Comparison of ENCODE assay signal across 33 cellular contexts in genomic region chrX:35886135-35886534, GRCh38. TPM values are rescaled to one million over a fixed set of nuclear protein-coding genes. Genes with fewer than 3 reads are reported as not detected.
"Had no signal": no experiment of that assay in that cellular context is flagged by ENCODE, and none has a peak within 500 bp of the region (broad histone marks: within the 10 kb centered on the region; RNA-seq: fewer than 3 reads in every experiment).

No MANE protein-coding gene starts in this region.

- H3K4me2 ChIP-seq: neural progenitor cell, smooth muscle cell had no signal

- H3K9me3 ChIP-seq: ovary, psoas muscle, spleen, suprapubic skin, testis, tibial artery, transverse colon, upper lobe of right lung, uterus had no signal

- H3K9ac ChIP-seq: neural progenitor cell, parathyroid adenoma had no signal

- H3K79me2 ChIP-seq: parathyroid adenoma had no signal

- H3K9me3 Mint-ChIP-seq: natural killer cell; neural progenitor cell; stimulated activated memory B cell treated with anti-CD40 and anti-IgM and Interleukin-4, amounts not matched to agents 10 μg/mL and 1 μg/mL and 100 μg/mL, for 72 hours; stimulated activated naive CD8-positive, alpha-beta T cell treated with anti-CD3 and anti-CD28 coated beads, Interleukin-15, amount 100 ng/mL, for 72 hours; type B pancreatic cell had no signal

- H3K36me3 ChIP-seq: neural progenitor cell, ovary, spleen, suprapubic skin, tibial artery, transverse colon, upper lobe of right lung, uterus had no signal

- DNase-seq: natural killer cell; occipital lobe; ovary; posterior cingulate gyrus; psoas muscle; right cardiac atrium; spleen; stimulated activated CD4-positive, alpha-beta T cell treated with anti-CD3 and anti-CD28 coated beads, Interleukin-12 subunit alpha, Interleukin-12 subunit beta, amount 100 ng/mL, for 4 hours; stimulated activated CD4-positive, alpha-beta T cell treated with anti-CD3 and anti-CD28 coated beads, Interleukin-1b, Interleukin-23, amount 100 ng/mL, for 48 hours; stimulated activated CD4-positive, alpha-beta T cell treated with anti-CD3 and anti-CD28 coated beads, Interleukin-4, amount 100 ng/mL, for 1 hour; stimulated activated CD4-positive, alpha-beta T cell treated with anti-CD3 and anti-CD28 coated beads, Interleukin-4, amount 100 ng/mL, for 4 hours; stimulated activated CD8-positive, alpha-beta memory T cell treated with anti-CD3 and anti-CD28 coated beads, Interleukin-4, amount 100 ng/mL, for 48 hours; stimulated activated naive CD4-positive, alpha-beta T cell; stimulated activated naive CD8-positive, alpha-beta T cell treated with anti-CD3 and anti-CD28 coated beads, Interleukin-15, amount 100 ng/mL, for 72 hours; stimulated activated naive CD8-positive, alpha-beta T cell treated with anti-CD3 and anti-CD28 coated beads, Interleukin-15, Interleukin-2, amounts not matched to agents 100 U/mL and 50 U/mL, for 24 hours; substantia nigra; testis; tibial artery; transverse colon; upper lobe of right lung; uterus had no signal

- ATAC-seq: natural killer cell; psoas muscle; right cardiac atrium; sciatic nerve; stimulated activated memory B cell treated with anti-CD40 and anti-IgM and Interleukin-4, amounts not matched to agents 10 μg/mL and 1 μg/mL and 100 μg/mL, for 72 hours; stimulated activated naive CD8-positive, alpha-beta T cell treated with anti-CD3 and anti-CD28 coated beads, Interleukin-15, amount 100 ng/mL, for 72 hours; stimulated activated naive CD8-positive, alpha-beta T cell treated with anti-CD3 and anti-CD28 coated beads, Interleukin-15, Interleukin-2, amounts not matched to agents 100 U/mL and 50 U/mL, for 24 hours; upper lobe of right lung had no signal

- H3K4me1 ChIP-seq: neural progenitor cell, parathyroid adenoma, psoas muscle, spleen, suprapubic skin, testis, tibial artery, transverse colon, upper lobe of right lung, uterus had no signal

- H3K27ac ChIP-seq: neural progenitor cell, ovary, parathyroid adenoma, psoas muscle, skin epidermis, spleen, suprapubic skin, testis, tibial artery, transverse colon, upper lobe of right lung, uterus had no signal

- H3K4me1 Mint-ChIP-seq: natural killer cell; nephron; neural progenitor cell; stimulated activated memory B cell treated with anti-CD40 and anti-IgM and Interleukin-4, amounts not matched to agents 10 μg/mL and 1 μg/mL and 100 μg/mL, for 72 hours; stimulated activated naive CD8-positive, alpha-beta T cell treated with anti-CD3 and anti-CD28 coated beads, Interleukin-15, amount 100 ng/mL, for 72 hours had no signal

- H3K4me3 ChIP-seq: neural progenitor cell, ovary, psoas muscle, skin epidermis, smooth muscle cell, spleen, suprapubic skin, testis, tibial artery, transverse colon, upper lobe of right lung, uterus had no signal

- H3K36me3 Mint-ChIP-seq: natural killer cell; neural progenitor cell; stimulated activated memory B cell treated with anti-CD40 and anti-IgM and Interleukin-4, amounts not matched to agents 10 μg/mL and 1 μg/mL and 100 μg/mL, for 72 hours; type B pancreatic cell had no signal

- H3K27ac Mint-ChIP-seq: natural killer cell; nephron; neural progenitor cell; progenitor cell of endocrine pancreas; stimulated activated memory B cell treated with anti-CD40 and anti-IgM and Interleukin-4, amounts not matched to agents 10 μg/mL and 1 μg/mL and 100 μg/mL, for 72 hours; stimulated activated naive CD8-positive, alpha-beta T cell treated with anti-CD3 and anti-CD28 coated beads, Interleukin-15, amount 100 ng/mL, for 72 hours; type B pancreatic cell had no signal

- H3K27me3 ChIP-seq: neural progenitor cell, ovary, spleen, suprapubic skin, testis, tibial artery, transverse colon, upper lobe of right lung, uterus had no signal

- H3K4me3 Mint-ChIP-seq: natural killer cell; nephron; neural progenitor cell; stimulated activated memory B cell treated with anti-CD40 and anti-IgM and Interleukin-4, amounts not matched to agents 10 μg/mL and 1 μg/mL and 100 μg/mL, for 72 hours; stimulated activated naive CD8-positive, alpha-beta T cell treated with anti-CD3 and anti-CD28 coated beads, Interleukin-15, amount 100 ng/mL, for 72 hours; type B pancreatic cell had no signal

- H2AFZ ChIP-seq: neural progenitor cell, parathyroid adenoma had no signal

- H3K27me3 Mint-ChIP-seq: progenitor cell of endocrine pancreas; stimulated activated memory B cell treated with anti-CD40 and anti-IgM and Interleukin-4, amounts not matched to agents 10 μg/mL and 1 μg/mL and 100 μg/mL, for 72 hours; stimulated activated naive CD8-positive, alpha-beta T cell treated with anti-CD3 and anti-CD28 coated beads, Interleukin-15, amount 100 ng/mL, for 72 hours; type B pancreatic cell had no signal

RNA-seq across cellular contexts. Expression of gene CFAP47, which starts 33.4 kb away (rescaled TPM):
- total RNA-seq: natural killer cell, osteoblast, right cardiac atrium, suprapubic skin, upper lobe of right lung had no signal
- polyA plus RNA-seq: neural cell, psoas muscle, right cardiac atrium had no signal
